ENCODE assay signal across 14 cellular contexts in genomic region chr3:34248352-34248751, GRCh38.
DNase-seq lines count a peak whose midpoint lies in the region; ATAC-seq and TF ChIP-seq lines count a peak whose summit lies in the region.
"Had no signal": no experiment of that assay in that cellular context is flagged by ENCODE, and none has a peak within 500 bp of the region (broad histone marks: within the 10 kb centered on the region; RNA-seq: fewer than 3 reads in every experiment).

No MANE protein-coding gene starts in this region.

- TF ChIP-seq CTCF in lower leg skin (IDR thresholded peaks at IDR 0.05) (no peak), spleen (IDR thresholded peaks at IDR 0.05 in 8 of 11, conservative IDR thresholded peaks at IDR 0.05 in 3 of 11) (no peak), GM10266 (IDR thresholded peaks at IDR 0.05; ENCODE audit: control insufficient read depth, insufficient read depth, low read depth, missing control alignments) (no peak)

- H3K4me1 Mint-ChIP-seq in stimulated activated naive CD8-positive, alpha-beta T cell treated with anti-CD3 and anti-CD28 coated beads, Interleukin-15, amount 100 ng/mL, for 72 hours, result peaks cover 6% of the 10 kb centered on the region

- H3K27ac Mint-ChIP-seq in stimulated activated naive CD8-positive, alpha-beta T cell treated with anti-CD3 and anti-CD28 coated beads, Interleukin-15, amount 100 ng/mL, for 72 hours, result no peak overlapping the region
- H3K27ac Mint-ChIP-seq: activated T-cell treated with anti-CD3 and anti-CD28 coated beads, Interleukin-2, amount 50 U/mL, for 24 hours; type B pancreatic cell had no signal

- no peaks in the 10 kb centered on the region for H3K9me3 Mint-ChIP-seq in stimulated activated naive CD8-positive, alpha-beta T cell treated with anti-CD3 and anti-CD28 coated beads, Interleukin-15, amount 100 ng/mL, for 72 hours
- H3K9me3 Mint-ChIP-seq: activated T-cell treated with anti-CD3 and anti-CD28 coated beads, Interleukin-2, amount 50 U/mL, for 24 hours had no signal

- DNase-seq in stimulated activated naive CD8-positive, alpha-beta T cell treated with anti-CD3 and anti-CD28 coated beads, Interleukin-15, amount 100 ng/mL, for 72 hours, result no peak
- DNase-seq in stimulated activated naive CD8-positive, alpha-beta T cell treated with anti-CD3 and anti-CD28 coated beads, Interleukin-15, Interleukin-2, amounts not matched to agents 100 U/mL and 50 U/mL, for 24 hours, result no peak
- DNase-seq in lower leg skin (ENCODE audit: low spot score in 2 of 2), result no peak
- no peak for DNase-seq in medulla oblongata (ENCODE audit: extremely low spot score)
- no peak for DNase-seq in spleen
- DNase-seq in GM10266 (ENCODE audit: extremely low spot score), result no peak
- DNase-seq: ACHN; activated T-cell treated with anti-CD3 and anti-CD28 coated beads, Interleukin-2, amount 50 U/mL, for 24 hours; left cardiac atrium; ovary had no signal

- intact Hi-C loops in lower leg skin (cut with DNase I; ENCODE audit: low total_unique reads), result no loop called here
- intact Hi-C loops in spleen (cut with DNase I; ENCODE audit: low total_unique reads), result no loop called here

- H3K27me3 Mint-ChIP-seq in stimulated activated naive CD8-positive, alpha-beta T cell treated with anti-CD3 and anti-CD28 coated beads, Interleukin-15, amount 100 ng/mL, for 72 hours, result no peaks in the 10 kb centered on the region
- H3K27me3 Mint-ChIP-seq: activated T-cell treated with anti-CD3 and anti-CD28 coated beads, Interleukin-2, amount 50 U/mL, for 24 hours; type B pancreatic cell had no signal

- no peaks in the 10 kb centered on the region for H3K27me3 ChIP-seq in spleen (replicated peaks in 1 of 7)
- H3K27me3 ChIP-seq: ovary had no signal

- H3K4me1 ChIP-seq in spleen, result no peaks in the 10 kb centered on the region

- peak; percentile 56 for ATAC-seq in stimulated activated naive CD8-positive, alpha-beta T cell treated with anti-CD3 and anti-CD28 coated beads, Interleukin-15, amount 100 ng/mL, for 72 hours
- ATAC-seq in stimulated activated naive CD8-positive, alpha-beta T cell treated with anti-CD3 and anti-CD28 coated beads, Interleukin-15, Interleukin-2, amounts not matched to agents 100 U/mL and 50 U/mL, for 24 hours, result no peak
- peak; percentile 98 for ATAC-seq in GM21825 (IDR thresholded peaks at IDR 0.05; ENCODE audit: unreplicated experiment)
- ATAC-seq in HG03354 (IDR thresholded peaks at IDR 0.05; ENCODE audit: poor library complexity, severe bottlenecking, unreplicated experiment), result peak; percentile 100
- ATAC-seq: left cardiac atrium had no signal

- H3K4me3 ChIP-seq in lower leg skin (ENCODE audit: low read depth, poor library complexity, severe bottlenecking) (no peak overlapping the region), spleen (no peak overlapping the region)
- H3K4me3 ChIP-seq: ovary had no signal

- H3K27ac ChIP-seq in spleen, result no peak overlapping the region
- H3K27ac ChIP-seq: HL-60, ovary had no signal

- no peaks in the 10 kb centered on the region for H3K9me3 ChIP-seq in spleen
- H3K9me3 ChIP-seq: ovary had no signal

- H3K4me3 Mint-ChIP-seq in stimulated activated naive CD8-positive, alpha-beta T cell treated with anti-CD3 and anti-CD28 coated beads, Interleukin-15, amount 100 ng/mL, for 72 hours, result no peak overlapping the region
- H3K4me3 Mint-ChIP-seq: activated T-cell treated with anti-CD3 and anti-CD28 coated beads, Interleukin-2, amount 50 U/mL, for 24 hours; type B pancreatic cell had no signal

- WGBS in lower leg skin, 2 donors, result 91 to 96% methylated on average over 2 of the region's 2 CpGs
- 69 to 80% (median 75%) methylated on average over 2 of the region's 2 CpGs for WGBS in spleen, 5 donors

- TF ChIP-seq POLR2A in lower leg skin (IDR thresholded peaks at IDR 0.05) (no peak), spleen (IDR thresholded peaks at IDR 0.05) (no peak)

- no peaks in the 10 kb centered on the region for H3K36me3 ChIP-seq in spleen
- H3K36me3 ChIP-seq: ovary had no signal
